ENCODE assay signal across 23 cellular contexts in genomic region chr11:120558754-120559431, GRCh38. TPM values are rescaled to one million over a fixed set of nuclear protein-coding genes. Genes with fewer than 3 reads are reported as not detected.
"Had no signal": no experiment of that assay in that cellular context is flagged by ENCODE, and none has a peak within 500 bp of the region (broad histone marks: within the 10 kb centered on the region; RNA-seq: fewer than 3 reads in every experiment).

No MANE protein-coding gene starts in this region.

- H3K4me1 ChIP-seq: uterus had no signal

- H3K36me3 ChIP-seq: gastroesophageal sphincter, stomach, uterus, WERI-Rb-1 had no signal

- H3K9me3 ChIP-seq: gastroesophageal sphincter, stomach, uterus had no signal

- H3K27ac Mint-ChIP-seq: activated CD4-positive, alpha-beta T cell treated with anti-CD3 and anti-CD28 coated beads, Interleukin-2, amount 10 ng/mL, durations not matched to agents 7 days and 5 days; activated CD8-positive, alpha-beta memory T cell treated with anti-CD3 and anti-CD28 coated beads, Interleukin-2, amount 10 ng/mL, durations not matched to agents 7 days and 5 days; activated CD8-positive, alpha-beta T cell treated with anti-CD3 and anti-CD28 coated beads for 36 hours; activated naive CD8-positive, alpha-beta T cell treated with anti-CD3 and anti-CD28 coated beads for 36 hours; activated T-helper 1 cell treated with anti-CD3 and anti-CD28 coated beads, Interleukin-12 subunit alpha, Interleukin-12 subunit beta, Interleukin-2, Interleukin-4 antibody, amounts not matched to agents 30 ng/mL and 10 ng/mL and 1 ng/mL, durations not matched to agents 14 hours and 24 hours and 36 hours; stimulated activated memory B cell treated with anti-CD40 and anti-IgM and Interleukin-4, amounts not matched to agents 10 μg/mL and 1 μg/mL and 100 μg/mL, for 72 hours had no signal

- H3K27me3 ChIP-seq: uterus had no signal

- H3K4me3 Mint-ChIP-seq: activated CD4-positive, alpha-beta T cell treated with anti-CD3 and anti-CD28 coated beads, Interleukin-2, amount 10 ng/mL, durations not matched to agents 7 days and 5 days; activated CD8-positive, alpha-beta memory T cell treated with anti-CD3 and anti-CD28 coated beads, Interleukin-2, amount 10 ng/mL, durations not matched to agents 7 days and 5 days; activated CD8-positive, alpha-beta T cell treated with anti-CD3 and anti-CD28 coated beads for 36 hours; activated naive CD8-positive, alpha-beta T cell treated with anti-CD3 and anti-CD28 coated beads for 36 hours; activated T-helper 1 cell treated with anti-CD3 and anti-CD28 coated beads, Interleukin-12 subunit alpha, Interleukin-12 subunit beta, Interleukin-2, Interleukin-4 antibody, amounts not matched to agents 30 ng/mL and 10 ng/mL and 1 ng/mL, durations not matched to agents 14 hours and 24 hours and 36 hours; naive B cell; stimulated activated memory B cell treated with anti-CD40 and anti-IgM and Interleukin-4, amounts not matched to agents 10 μg/mL and 1 μg/mL and 100 μg/mL, for 72 hours had no signal

- H3K27ac ChIP-seq: coronary artery, epithelial cell of prostate, gastroesophageal sphincter, stomach, uterus, WERI-Rb-1 had no signal

- DNase-seq: activated CD4-positive, alpha-beta T cell treated with anti-CD3 and anti-CD28 coated beads, Interleukin-2, amount 10 ng/mL, durations not matched to agents 7 days and 5 days; activated CD4-positive, CD25-positive, alpha-beta regulatory T cell treated with anti-CD3 and anti-CD28 coated beads, Interleukin-2, amount 50 U/mL, for 72 hours; activated CD8-positive, alpha-beta memory T cell treated with anti-CD3 and anti-CD28 coated beads, Interleukin-2, amount 10 ng/mL, durations not matched to agents 7 days and 5 days; activated CD8-positive, alpha-beta T cell treated with anti-CD3 and anti-CD28 coated beads for 36 hours; activated naive CD4-positive, alpha-beta T cell; activated naive CD8-positive, alpha-beta T cell treated with anti-CD3 and anti-CD28 coated beads for 36 hours; activated T-cell treated with anti-CD3 and anti-CD28 coated beads for 4 hours; hypothalamus; mesendoderm; naive B cell; occipital lobe; stimulated activated CD4-positive, alpha-beta T cell treated with anti-CD3 and anti-CD28 coated beads, Interleukin-15, amount 100 ng/mL, for 24 hours; stomach; trophoblast cell; uterus; WERI-Rb-1 had no signal

- H3K4me3 ChIP-seq: coronary artery, gastroesophageal sphincter, smooth muscle cell, stomach, uterus had no signal

- H3K36me3 Mint-ChIP-seq: activated CD8-positive, alpha-beta memory T cell treated with anti-CD3 and anti-CD28 coated beads, Interleukin-2, amount 10 ng/mL, durations not matched to agents 7 days and 5 days; activated naive CD8-positive, alpha-beta T cell treated with anti-CD3 and anti-CD28 coated beads for 36 hours; stimulated activated memory B cell treated with anti-CD40 and anti-IgM and Interleukin-4, amounts not matched to agents 10 μg/mL and 1 μg/mL and 100 μg/mL, for 72 hours had no signal

- H3K4me1 Mint-ChIP-seq: activated CD4-positive, alpha-beta T cell treated with anti-CD3 and anti-CD28 coated beads, Interleukin-2, amount 10 ng/mL, durations not matched to agents 7 days and 5 days; activated CD8-positive, alpha-beta memory T cell treated with anti-CD3 and anti-CD28 coated beads, Interleukin-2, amount 10 ng/mL, durations not matched to agents 7 days and 5 days; activated naive CD8-positive, alpha-beta T cell treated with anti-CD3 and anti-CD28 coated beads for 36 hours had no signal

- H3K9me3 Mint-ChIP-seq: activated CD4-positive, alpha-beta T cell treated with anti-CD3 and anti-CD28 coated beads, Interleukin-2, amount 10 ng/mL, durations not matched to agents 7 days and 5 days; activated CD8-positive, alpha-beta T cell treated with anti-CD3 and anti-CD28 coated beads for 36 hours; activated naive CD8-positive, alpha-beta T cell treated with anti-CD3 and anti-CD28 coated beads for 36 hours; activated T-helper 1 cell treated with anti-CD3 and anti-CD28 coated beads, Interleukin-12 subunit alpha, Interleukin-12 subunit beta, Interleukin-2, Interleukin-4 antibody, amounts not matched to agents 30 ng/mL and 10 ng/mL and 1 ng/mL, durations not matched to agents 14 hours and 24 hours and 36 hours; naive B cell; stimulated activated memory B cell treated with anti-CD40 and anti-IgM and Interleukin-4, amounts not matched to agents 10 μg/mL and 1 μg/mL and 100 μg/mL, for 72 hours had no signal

RNA-seq across cellular contexts. Expression of gene GRIK4, which starts 47.3 kb away (rescaled TPM):
- total RNA-seq: activated CD4-positive, alpha-beta T cell treated with anti-CD3 and anti-CD28 coated beads, Interleukin-2, amount 10 ng/mL, durations not matched to agents 7 days and 5 days; activated CD8-positive, alpha-beta T cell treated with anti-CD3 and anti-CD28 coated beads for 36 hours; smooth muscle cell; stomach; T-helper 2 cell treated with Interferon-gamma antibody and Interleukin-4, amounts not matched to agents 100 ng/mL and 5 ng/mL, for 36 hours had no signal
- polyA plus RNA-seq: smooth muscle cell had no signal
